Comparison of ENCODE assay signal across 9 cellular contexts in the genomic region with DNA sequence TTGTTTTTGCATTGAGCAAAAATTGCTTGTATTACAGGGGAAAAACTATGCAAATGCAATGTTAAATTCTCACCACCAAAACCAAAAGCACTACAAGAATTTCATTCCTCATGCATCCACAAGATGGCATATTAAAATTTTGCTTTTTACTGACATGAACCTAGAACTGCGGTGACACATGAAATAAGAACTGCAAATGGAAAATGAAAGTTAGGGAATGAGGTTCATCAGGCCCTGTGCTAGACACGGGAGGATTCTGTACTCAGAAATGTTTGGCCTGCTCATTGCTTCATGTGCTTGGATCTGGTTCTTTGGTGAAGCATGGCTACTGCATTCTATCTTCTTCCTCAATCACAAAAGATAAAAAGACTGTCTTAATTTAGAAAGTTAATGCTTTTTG. TPM values are rescaled to one million over a fixed set of nuclear protein-coding genes. Genes with fewer than 3 reads are reported as not detected.
DNase-seq lines count a peak whose midpoint lies in the region; ATAC-seq and TF ChIP-seq lines count a peak whose summit lies in the region.
"Had no signal": no experiment of that assay in that cellular context is flagged by ENCODE, and none has a peak within 500 bp of the region (broad histone marks: within the 10 kb centered on the region; RNA-seq: fewer than 3 reads in every experiment).

No MANE protein-coding gene starts in this region.

- H3K27ac ChIP-seq in OCI-LY3 (ENCODE audit: low read length) = no peak overlapping the region
- peak overlapping the region; percentile 20 to 47 for H3K27ac ChIP-seq in liver (ENCODE audit: low read depth in 1 of 2, low read length in 2 of 2)
- peak overlapping the region in 3 of 4 donors; percentile 21 to 38 (median 28) for H3K27ac ChIP-seq in tibial nerve

- H3K79me2 ChIP-seq in OCI-LY3 (ENCODE audit: low read length) = no peaks in the 10 kb centered on the region

- DNase-seq in DMS 273 (lab: John Stamatoyannopoulos, UW; ENCODE audit: unreplicated experiment) = peak; percentile 35
- DNase-seq in DMS 273 treated with DMSO at 0.1 percent for 48 hours (lab: John Stamatoyannopoulos, UW) = no peak
- DNase-seq in cardiac fibroblast (ENCODE audit: low read depth in 2 of 2) = peak; percentile 91 to 92
- DNase-seq in tibial nerve (ENCODE audit: low spot score in 2 of 2) = peak in 1 of 2 donors; percentile 12

- H3K4me2 ChIP-seq in OCI-LY3 (ENCODE audit: low read length) = peak overlapping the region; percentile 58

- H3K4me3 ChIP-seq in OCI-LY3 (ENCODE audit: low read length) = peak overlapping the region; percentile 24; the same call in 1 of the 2 replicates
- no peak overlapping the region for H3K4me3 ChIP-seq in cardiac fibroblast (replicated peaks in 1 of 2; ENCODE audit: low read depth in 2 of 2, low read length in 2 of 2)
- no peak overlapping the region for H3K4me3 ChIP-seq in liver (ENCODE audit: low read depth in 1 of 3, low read length in 3 of 3)
- peak overlapping the region in 1 of 4 donors; percentile 5 for H3K4me3 ChIP-seq in tibial nerve
- H3K4me3 ChIP-seq: BLaER1 treated with 17β-estradiol and CSF1 and Interleukin-3, amounts not matched to agents 10 nM and 100 nM had no signal

- H3K4me1 ChIP-seq in OCI-LY3 (ENCODE audit: low read length) = peaks cover 24% of the 10 kb centered on the region
- H3K4me1 ChIP-seq in liver (ENCODE audit: control insufficient read depth in 4 of 4, insufficient read depth in 4 of 4, low read length in 3 of 4) = peaks cover 4 to 27% (median 14%) of the 10 kb centered on the region in 4 donors
- H3K4me1 ChIP-seq in tibial nerve = peaks cover 0 to 7% (median 3%) of the 10 kb centered on the region in 4 donors

- TF ChIP-seq EP300 in tibial nerve (IDR thresholded peaks at IDR 0.05) = no peak

- no peaks in the 10 kb centered on the region for H4K20me1 ChIP-seq in OCI-LY3 (ENCODE audit: insufficient read depth, low read length)
- H4K20me1 ChIP-seq: BLaER1 treated with 17β-estradiol and CSF1 and Interleukin-3, amounts not matched to agents 10 nM and 100 nM had no signal

- H3K9ac ChIP-seq in OCI-LY3 (ENCODE audit: low read length) = no peak overlapping the region
- peak overlapping the region in 1 of 2 donors; percentile 3 for H3K9ac ChIP-seq in liver (ENCODE audit: low read depth in 1 of 2, low read length in 2 of 2)

- no peak for TF ChIP-seq POLR2A in tibial nerve (IDR thresholded peaks at IDR 0.05)

- H3K9me3 ChIP-seq in OCI-LY3 (ENCODE audit: insufficient read depth, low read length) (no peaks in the 10 kb centered on the region), liver (ENCODE audit: control insufficient read depth in 4 of 4, low read length in 3 of 4) (no peaks in the 10 kb centered on the region), tibial nerve (no peaks in the 10 kb centered on the region)
- H3K9me3 ChIP-seq: BLaER1 treated with 17β-estradiol and CSF1 and Interleukin-3, amounts not matched to agents 10 nM and 100 nM had no signal

- H3K27me3 ChIP-seq in OCI-LY3 (ENCODE audit: low read depth, low read length) = no peaks in the 10 kb centered on the region; the same call in 1 of the 2 replicates
- no peaks in the 10 kb centered on the region for H3K27me3 ChIP-seq in liver (ENCODE audit: control insufficient read depth in 4 of 4, insufficient read depth in 4 of 4, low read length in 3 of 4)
- H3K27me3 ChIP-seq in tibial nerve = no peaks in the 10 kb centered on the region
- H3K27me3 ChIP-seq: BLaER1 treated with 17β-estradiol and CSF1 and Interleukin-3, amounts not matched to agents 10 nM and 100 nM had no signal

- peak; percentile 84 to 86 for TF ChIP-seq RAD21 in liver (IDR thresholded peaks at IDR 0.05)

- WGBS in liver = 0% methylated on average over 2 of the region's 2 CpGs
- WGBS in tibial nerve, 2 donors = 2 to 3% methylated on average over 2 of the region's 2 CpGs

- TF ChIP-seq CTCF in OCI-LY3 (IDR thresholded peaks at IDR 0.05; ENCODE audit: low read depth, low read length) = peak; percentile 58
- peak; percentile 58 for TF ChIP-seq CTCF in cardiac fibroblast (IDR thresholded peaks at IDR 0.05; ENCODE audit: low read depth, low read length)
- TF ChIP-seq CTCF in liver (IDR thresholded peaks at IDR 0.05; ENCODE audit: low read depth, low read length, missing input control) = peak; percentile 73
- TF ChIP-seq CTCF in tibial nerve (IDR thresholded peaks at IDR 0.05) = peak; percentile 37 to 70 (median 56)

- ATAC-seq in GM19351 (IDR thresholded peaks at IDR 0.05; ENCODE audit: unreplicated experiment) (peak; percentile 91), HG03196 (IDR thresholded peaks at IDR 0.05; ENCODE audit: unreplicated experiment) (peak; percentile 91)

- no peak overlapping the region for H2AFZ ChIP-seq in OCI-LY3 (ENCODE audit: low read depth, low read length)

- no peaks in the 10 kb centered on the region for H3K36me3 ChIP-seq in OCI-LY3 (replicated peaks; ENCODE audit: low read depth, low read length)
- no peaks in the 10 kb centered on the region for H3K36me3 ChIP-seq in liver (ENCODE audit: control insufficient read depth in 4 of 4, insufficient read depth in 3 of 4, low read depth in 1 of 4, low read length in 3 of 4)
- H3K36me3 ChIP-seq in tibial nerve = no peaks in the 10 kb centered on the region
- H3K36me3 ChIP-seq: BLaER1 treated with 17β-estradiol and CSF1 and Interleukin-3, amounts not matched to agents 10 nM and 100 nM had no signal

TF ChIP-seq in liver, 16 proteins besides CTCF, POLR2A, EP300 and RAD21:
- TF ChIP-seq, protein P1, sequence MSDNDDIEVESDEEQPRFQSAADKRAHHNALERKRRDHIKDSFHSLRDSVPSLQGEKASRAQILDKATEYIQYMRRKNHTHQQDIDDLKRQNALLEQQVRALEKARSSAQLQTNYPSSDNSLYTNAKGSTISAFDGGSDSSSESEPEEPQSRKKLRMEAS (IDR thresholded peaks at IDR 0.05) = peak; percentile 73
- TF ChIP-seq GABPA (IDR thresholded peaks at IDR 0.05 in 1 of 2, conservative IDR thresholded peaks at IDR 0.05 in 1 of 2) (no peak), SP1 (IDR thresholded peaks at IDR 0.05) (peak; percentile 79), RXRA (IDR thresholded peaks at IDR 0.05) (peak; percentile 59 to 60), JUND (IDR thresholded peaks at IDR 0.05) (peak; percentile 36 to 52), NR2F2 (IDR thresholded peaks at IDR 0.05) (peak; percentile 27), FOXA1 (IDR thresholded peaks at IDR 0.05) (no peak), YY1 (IDR thresholded peaks at IDR 0.05) (peak; percentile 86), EGR1 (IDR thresholded peaks at IDR 0.05; ENCODE audit: low read depth in 2 of 2) (peak in 1 of 2 donors; percentile 13), HNF4A (conservative IDR thresholded peaks at IDR 0.05) (peak; percentile 58 to 69)
- TF ChIP-seq, protein P2, sequence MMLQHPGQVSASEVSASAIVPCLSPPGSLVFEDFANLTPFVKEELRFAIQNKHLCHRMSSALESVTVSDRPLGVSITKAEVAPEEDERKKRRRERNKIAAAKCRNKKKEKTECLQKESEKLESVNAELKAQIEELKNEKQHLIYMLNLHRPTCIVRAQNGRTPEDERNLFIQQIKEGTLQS (IDR thresholded peaks at IDR 0.05) = peak; percentile 68
- TF ChIP-seq, protein P3, sequence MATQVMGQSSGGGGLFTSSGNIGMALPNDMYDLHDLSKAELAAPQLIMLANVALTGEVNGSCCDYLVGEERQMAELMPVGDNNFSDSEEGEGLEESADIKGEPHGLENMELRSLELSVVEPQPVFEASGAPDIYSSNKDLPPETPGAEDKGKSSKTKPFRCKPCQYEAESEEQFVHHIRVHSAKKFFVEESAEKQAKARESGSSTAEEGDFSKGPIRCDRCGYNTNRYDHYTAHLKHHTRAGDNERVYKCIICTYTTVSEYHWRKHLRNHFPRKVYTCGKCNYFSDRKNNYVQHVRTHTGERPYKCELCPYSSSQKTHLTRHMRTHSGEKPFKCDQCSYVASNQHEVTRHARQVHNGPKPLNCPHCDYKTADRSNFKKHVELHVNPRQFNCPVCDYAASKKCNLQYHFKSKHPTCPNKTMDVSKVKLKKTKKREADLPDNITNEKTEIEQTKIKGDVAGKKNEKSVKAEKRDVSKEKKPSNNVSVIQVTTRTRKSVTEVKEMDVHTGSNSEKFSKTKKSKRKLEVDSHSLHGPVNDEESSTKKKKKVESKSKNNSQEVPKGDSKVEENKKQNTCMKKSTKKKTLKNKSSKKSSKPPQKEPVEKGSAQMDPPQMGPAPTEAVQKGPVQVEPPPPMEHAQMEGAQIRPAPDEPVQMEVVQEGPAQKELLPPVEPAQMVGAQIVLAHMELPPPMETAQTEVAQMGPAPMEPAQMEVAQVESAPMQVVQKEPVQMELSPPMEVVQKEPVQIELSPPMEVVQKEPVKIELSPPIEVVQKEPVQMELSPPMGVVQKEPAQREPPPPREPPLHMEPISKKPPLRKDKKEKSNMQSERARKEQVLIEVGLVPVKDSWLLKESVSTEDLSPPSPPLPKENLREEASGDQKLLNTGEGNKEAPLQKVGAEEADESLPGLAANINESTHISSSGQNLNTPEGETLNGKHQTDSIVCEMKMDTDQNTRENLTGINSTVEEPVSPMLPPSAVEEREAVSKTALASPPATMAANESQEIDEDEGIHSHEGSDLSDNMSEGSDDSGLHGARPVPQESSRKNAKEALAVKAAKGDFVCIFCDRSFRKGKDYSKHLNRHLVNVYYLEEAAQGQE (IDR thresholded peaks at IDR 0.05) = no peak

RNA-seq across cellular contexts. Expression of a gene that starts 9.1 kb away (rescaled TPM):
- total RNA-seq in liver (10 to 100 TPM; 20.1 to 23.0 TPM), tibial nerve (10 to 100 TPM in 2 of 4 donors, 1 to 10 TPM in 2; 8.8 to 11.4 (median 9.9) TPM)
- polyA plus RNA-seq in liver = 10 to 100 TPM; 13.2 to 13.7 TPM

RNA-seq across cellular contexts. Expression of a gene that starts 55.6 kb away (rescaled TPM):
- total RNA-seq in liver (1 to 10 TPM; 4.3 TPM), tibial nerve (1 to 10 TPM; 3.1 to 5.7 (median 4.0) TPM)
- polyA plus RNA-seq in liver = under 1 TPM; 0.82 to 0.92 TPM
